Comparison of ENCODE assay signal across 1 cellular context in genomic region chr17:68572138-68572842, GRCh38.
TF ChIP-seq lines count a peak whose summit lies in the region.

No MANE protein-coding gene starts in this region.

TF ChIP-seq in K562, 482 proteins besides CTCF, POLR2A, EP300 and RAD21 (continued from another document):
- TF ChIP-seq, protein P1, sequence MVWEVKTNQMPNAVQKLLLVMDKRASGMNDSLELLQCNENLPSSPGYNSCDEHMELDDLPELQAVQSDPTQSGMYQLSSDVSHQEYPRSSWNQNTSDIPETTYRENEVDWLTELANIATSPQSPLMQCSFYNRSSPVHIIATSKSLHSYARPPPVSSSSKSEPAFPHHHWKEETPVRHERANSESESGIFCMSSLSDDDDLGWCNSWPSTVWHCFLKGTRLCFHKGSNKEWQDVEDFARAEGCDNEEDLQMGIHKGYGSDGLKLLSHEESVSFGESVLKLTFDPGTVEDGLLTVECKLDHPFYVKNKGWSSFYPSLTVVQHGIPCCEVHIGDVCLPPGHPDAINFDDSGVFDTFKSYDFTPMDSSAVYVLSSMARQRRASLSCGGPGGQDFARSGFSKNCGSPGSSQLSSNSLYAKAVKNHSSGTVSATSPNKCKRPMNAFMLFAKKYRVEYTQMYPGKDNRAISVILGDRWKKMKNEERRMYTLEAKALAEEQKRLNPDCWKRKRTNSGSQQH (CRISPR knock-in tag; IDR thresholded peaks at IDR 0.05), result no peak
- TF ChIP-seq, protein P2, sequence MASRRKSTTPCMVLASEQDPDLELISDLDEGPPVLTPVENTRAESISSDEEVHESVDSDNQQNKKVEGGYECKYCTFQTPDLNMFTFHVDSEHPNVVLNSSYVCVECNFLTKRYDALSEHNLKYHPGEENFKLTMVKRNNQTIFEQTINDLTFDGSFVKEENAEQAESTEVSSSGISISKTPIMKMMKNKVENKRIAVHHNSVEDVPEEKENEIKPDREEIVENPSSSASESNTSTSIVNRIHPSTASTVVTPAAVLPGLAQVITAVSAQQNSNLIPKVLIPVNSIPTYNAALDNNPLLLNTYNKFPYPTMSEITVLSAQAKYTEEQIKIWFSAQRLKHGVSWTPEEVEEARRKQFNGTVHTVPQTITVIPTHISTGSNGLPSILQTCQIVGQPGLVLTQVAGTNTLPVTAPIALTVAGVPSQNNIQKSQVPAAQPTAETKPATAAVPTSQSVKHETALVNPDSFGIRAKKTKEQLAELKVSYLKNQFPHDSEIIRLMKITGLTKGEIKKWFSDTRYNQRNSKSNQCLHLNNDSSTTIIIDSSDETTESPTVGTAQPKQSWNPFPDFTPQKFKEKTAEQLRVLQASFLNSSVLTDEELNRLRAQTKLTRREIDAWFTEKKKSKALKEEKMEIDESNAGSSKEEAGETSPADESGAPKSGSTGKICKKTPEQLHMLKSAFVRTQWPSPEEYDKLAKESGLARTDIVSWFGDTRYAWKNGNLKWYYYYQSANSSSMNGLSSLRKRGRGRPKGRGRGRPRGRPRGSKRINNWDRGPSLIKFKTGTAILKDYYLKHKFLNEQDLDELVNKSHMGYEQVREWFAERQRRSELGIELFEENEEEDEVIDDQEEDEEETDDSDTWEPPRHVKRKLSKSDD (conservative IDR thresholded peaks at IDR 0.05; ENCODE audit: low read length), result no peak
- TF ChIP-seq FOSL1 (tag; conservative IDR thresholded peaks at IDR 0.05) (no peak), CHCHD3 (CRISPR knock-in tag; IDR thresholded peaks at IDR 0.05) (no peak), ZNF316 (IDR thresholded peaks at IDR 0.05) (peak; percentile 79), NR2F6 (CRISPR knock-in tag; IDR thresholded peaks at IDR 0.05) (no peak), KHSRP (IDR thresholded peaks at IDR 0.05) (no peak)
- TF ChIP-seq, protein P3, sequence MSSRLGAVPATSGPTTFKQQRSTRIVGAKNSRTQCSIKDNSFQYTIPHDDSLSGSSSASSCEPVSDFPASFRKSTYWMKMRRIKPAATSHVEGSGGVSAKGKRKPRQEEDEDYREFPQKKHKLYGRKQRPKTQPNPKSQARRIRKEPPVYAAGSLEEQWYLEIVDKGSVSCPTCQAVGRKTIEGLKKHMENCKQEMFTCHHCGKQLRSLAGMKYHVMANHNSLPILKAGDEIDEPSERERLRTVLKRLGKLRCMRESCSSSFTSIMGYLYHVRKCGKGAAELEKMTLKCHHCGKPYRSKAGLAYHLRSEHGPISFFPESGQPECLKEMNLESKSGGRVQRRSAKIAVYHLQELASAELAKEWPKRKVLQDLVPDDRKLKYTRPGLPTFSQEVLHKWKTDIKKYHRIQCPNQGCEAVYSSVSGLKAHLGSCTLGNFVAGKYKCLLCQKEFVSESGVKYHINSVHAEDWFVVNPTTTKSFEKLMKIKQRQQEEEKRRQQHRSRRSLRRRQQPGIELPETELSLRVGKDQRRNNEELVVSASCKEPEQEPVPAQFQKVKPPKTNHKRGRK (tag; IDR thresholded peaks at IDR 0.05), result no peak
TF ChIP-seq in K562: peak in this region for 5.
